Comparison of ENCODE assay signal across 19 cellular contexts in the genomic region with DNA sequence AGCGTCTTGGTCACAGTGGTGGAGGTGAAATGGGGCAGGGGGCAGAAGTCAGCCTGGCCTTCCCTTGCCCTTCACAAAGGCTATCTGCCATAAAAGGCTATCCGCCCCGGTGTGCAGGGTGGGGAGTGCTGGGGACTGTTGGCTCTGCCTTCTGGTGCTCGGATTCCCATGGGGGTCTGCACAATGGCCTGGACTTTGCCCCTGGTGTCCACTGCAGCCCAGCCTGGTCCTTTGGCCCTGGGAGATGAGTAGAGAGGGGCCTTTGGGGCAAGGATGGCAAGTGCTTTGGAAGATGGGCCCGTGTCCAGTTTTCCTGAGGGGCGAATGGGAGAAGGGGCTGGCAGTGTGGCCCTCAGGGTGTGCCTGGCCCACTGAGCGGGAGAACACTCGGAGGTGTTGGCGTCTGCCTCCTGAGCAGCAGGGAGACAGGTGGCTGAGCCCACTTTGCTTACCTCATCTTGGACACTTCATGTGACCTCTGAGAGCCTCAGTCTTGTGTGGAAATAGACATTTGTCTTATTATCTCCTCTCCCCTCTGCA.
DNase-seq lines count a peak whose midpoint lies in the region; ATAC-seq and TF ChIP-seq lines count a peak whose summit lies in the region.
"Had no signal": no experiment of that assay in that cellular context is flagged by ENCODE, and none has a peak within 500 bp of the region (broad histone marks: within the 10 kb centered on the region; RNA-seq: fewer than 3 reads in every experiment).

No MANE protein-coding gene starts in this region.

- H3K9me3 ChIP-seq in right atrium auricular region (no peaks in the 10 kb centered on the region), heart left ventricle (no peaks in the 10 kb centered on the region), WERI-Rb-1 (ENCODE audit: severe bottlenecking) (peaks cover under 1% of the 10 kb centered on the region)
- H3K9me3 ChIP-seq: Peyer's patch had no signal

- H3K4me1 ChIP-seq in right atrium auricular region (no peaks in the 10 kb centered on the region), heart left ventricle (no peaks in the 10 kb centered on the region)
- H3K4me1 ChIP-seq: Peyer's patch had no signal

- H3K36me3 ChIP-seq in right atrium auricular region (no peaks in the 10 kb centered on the region), heart left ventricle (no peaks in the 10 kb centered on the region), WERI-Rb-1 (no peaks in the 10 kb centered on the region)
- H3K36me3 ChIP-seq: Peyer's patch had no signal

- H3K27me3 ChIP-seq in right atrium auricular region (no peaks in the 10 kb centered on the region), heart left ventricle (no peaks in the 10 kb centered on the region), WERI-Rb-1 (ENCODE audit: insufficient read depth, low read depth, severe bottlenecking) (no peaks in the 10 kb centered on the region)
- H3K27me3 ChIP-seq: Peyer's patch had no signal

- H3K4me1 Mint-ChIP-seq in osteocyte (ENCODE audit: unreplicated experiment): no peaks in the 10 kb centered on the region
- H3K4me1 Mint-ChIP-seq in T-cell: peaks cover 0 to 8% (median 0%) of the 10 kb centered on the region in 3 donors
- H3K4me1 Mint-ChIP-seq: CD14-positive monocyte had no signal

- H3K4me3 Mint-ChIP-seq in osteocyte (ENCODE audit: unreplicated experiment) (no peak overlapping the region), T-cell (no peak overlapping the region)
- H3K4me3 Mint-ChIP-seq: CD14-positive monocyte had no signal

- no peaks in the 10 kb centered on the region for H3K9me3 Mint-ChIP-seq in osteocyte (ENCODE audit: unreplicated experiment)
- H3K9me3 Mint-ChIP-seq in T-cell: no peaks in the 10 kb centered on the region
- H3K9me3 Mint-ChIP-seq: CD14-positive monocyte had no signal

- POLR2A ChIA-PET in T-cell (lab: Charles Lee): no interaction called here

- H3K27me3 Mint-ChIP-seq in osteocyte (ENCODE audit: unreplicated experiment) (peaks cover 12% of the 10 kb centered on the region), T-cell (peaks cover 3 to 4% of the 10 kb centered on the region in 2 donors)

- H3K27ac ChIP-seq in right atrium auricular region: no peak overlapping the region
- no peak overlapping the region for H3K27ac ChIP-seq in heart left ventricle
- H3K27ac ChIP-seq in WERI-Rb-1: peak overlapping the region; percentile 7; the same call in 1 of the 2 replicates
- H3K27ac ChIP-seq: HL-60, Peyer's patch had no signal

- ATAC-seq in heart left ventricle (no peak), HG02970 (IDR thresholded peaks at IDR 0.05; ENCODE audit: low FRiP score, unreplicated experiment) (no peak), T-cell (replicated peaks in 1 of 4) (no peak)

- DNase-seq in right atrium auricular region (ENCODE audit: low spot score) (peak; percentile 16), heart left ventricle (no peak), WERI-Rb-1 (no peak), osteocyte (ENCODE audit: extremely low spot score, unreplicated experiment) (peak; percentile 79), GM19238 (ENCODE audit: insufficient read length, low spot score) (no peak), T-cell (no peak)
- DNase-seq: Calu3, DMS79 treated with DMSO at 0.1 percent for 48 hours, GF-D8, NCI-H1048, NCI-H1417, NCI-H1694, NCI-H2227 treated with DMSO at 0.1 percent for 48 hours, NCI-H526 treated with DMSO at 0.1 percent for 48 hours, SHP77 treated with DMSO at 0.1 percent for 48 hours had no signal

- intact Hi-C loops in heart left ventricle (cut with DNase I): loop anchor here in 1 of 10 donors (10.0 kb wide), 1 partner anchor 123 kb away; no protein-coding TSS in a partner anchor

- CTCF ChIA-PET in T-cell (lab: Charles Lee): no interaction called here

- no peak for TF ChIP-seq POLR2A in heart left ventricle (IDR thresholded peaks at IDR 0.05)

- 79 to 100% (median 86%) methylated on average over 1 to 9 of the region's 9 CpGs for WGBS in heart left ventricle, 4 donors

- H3K4me3 ChIP-seq in right atrium auricular region (no peak overlapping the region), heart left ventricle (no peak overlapping the region), WERI-Rb-1 (ENCODE audit: low read depth, low read length) (no peak overlapping the region)
- H3K4me3 ChIP-seq: Peyer's patch had no signal

- H3K27ac Mint-ChIP-seq in osteocyte (ENCODE audit: unreplicated experiment) (no peak overlapping the region), T-cell (no peak overlapping the region)

- TF ChIP-seq CTCF in right atrium auricular region (IDR thresholded peaks at IDR 0.05): no peak
- no peak for TF ChIP-seq CTCF in heart left ventricle (IDR thresholded peaks at IDR 0.05)
- TF ChIP-seq CTCF in WERI-Rb-1 (IDR thresholded peaks at IDR 0.05; ENCODE audit: low read depth, low read length): no peak
- TF ChIP-seq CTCF in osteocyte (IDR thresholded peaks at IDR 0.05): no peak

- H3K36me3 Mint-ChIP-seq in osteocyte (ENCODE audit: unreplicated experiment) (no peaks in the 10 kb centered on the region), T-cell (no peaks in the 10 kb centered on the region)
- H3K36me3 Mint-ChIP-seq: CD14-positive monocyte had no signal

Comparison
In these comparisons a context has a peak if more than half of its experiments do, and no peak if none do; other contexts are left out.
1. DNase-seq: peak in right atrium auricular region (single experiment) and osteocyte (single experiment); none in heart left ventricle (0 of 5), WERI-Rb-1 (single experiment), GM19238 (single experiment) and T-cell (0 of 34).